Comparison of ENCODE assay signal across 16 cellular contexts in genomic region chr5:61115968-61116367, GRCh38.
"Had no signal": no experiment of that assay in that cellular context is flagged by ENCODE, and none has a peak within 500 bp of the region (broad histone marks: within the 10 kb centered on the region; RNA-seq: fewer than 3 reads in every experiment).

No MANE protein-coding gene starts in this region.

- H3K36me3 ChIP-seq: colonic mucosa, esophagus squamous epithelium, transverse colon had no signal

- H3K27me3 ChIP-seq: colonic mucosa, esophagus squamous epithelium, hepatocyte, transverse colon had no signal

- H3K9me3 ChIP-seq: colonic mucosa had no signal

- DNase-seq: activated CD4-positive, alpha-beta memory T cell treated with anti-CD3 and anti-CD28 coated beads, Interleukin-2, amount 10 ng/mL, durations not matched to agents 7 days and 5 days; activated effector memory CD4-positive, alpha-beta T cell treated with Interleukin-2 at 50 U/mL for 16 hours; activated naive CD4-positive, alpha-beta T cell treated with anti-CD3 and anti-CD28 coated beads, Interleukin-2, amount 50 U/mL, for 16 hours; activated T-cell treated with anti-CD3 and anti-CD28 coated beads, Interleukin-2, amount 50 U/mL, for 24 hours; colonic mucosa; esophagus squamous epithelium; islet precursor cell; nephron progenitor cell; occipital lobe; stimulated activated CD4-positive, alpha-beta T cell treated with anti-CD3 and anti-CD28 coated beads, Interleukin-15, amount 100 ng/mL, for 24 hours; stimulated activated CD4-positive, alpha-beta T cell treated with anti-CD3 and anti-CD28 coated beads, Interleukin-4, amount 100 ng/mL, for 1 hour; stimulated activated naive CD8-positive, alpha-beta T cell treated with anti-CD3 and anti-CD28 coated beads, Interleukin-15, Interleukin-2, amounts not matched to agents 100 U/mL and 50 U/mL, for 24 hours; transverse colon had no signal

- H2AFZ ChIP-seq: hepatocyte had no signal

- H3K4me1 ChIP-seq: colonic mucosa, transverse colon had no signal

- H3K4me3 ChIP-seq: colonic mucosa, esophagus squamous epithelium, hepatocyte, lung, transverse colon had no signal

- H3K4me2 ChIP-seq: hepatocyte had no signal

- H3K79me2 ChIP-seq: hepatocyte had no signal

- H3K27ac ChIP-seq: colonic mucosa, esophagus squamous epithelium, hepatocyte, transverse colon, VCaP had no signal

- ATAC-seq: stimulated activated naive CD8-positive, alpha-beta T cell treated with anti-CD3 and anti-CD28 coated beads, Interleukin-15, Interleukin-2, amounts not matched to agents 100 U/mL and 50 U/mL, for 24 hours had no signal
